Comparison of ENCODE assay signal across 13 cellular contexts in the genomic region with DNA sequence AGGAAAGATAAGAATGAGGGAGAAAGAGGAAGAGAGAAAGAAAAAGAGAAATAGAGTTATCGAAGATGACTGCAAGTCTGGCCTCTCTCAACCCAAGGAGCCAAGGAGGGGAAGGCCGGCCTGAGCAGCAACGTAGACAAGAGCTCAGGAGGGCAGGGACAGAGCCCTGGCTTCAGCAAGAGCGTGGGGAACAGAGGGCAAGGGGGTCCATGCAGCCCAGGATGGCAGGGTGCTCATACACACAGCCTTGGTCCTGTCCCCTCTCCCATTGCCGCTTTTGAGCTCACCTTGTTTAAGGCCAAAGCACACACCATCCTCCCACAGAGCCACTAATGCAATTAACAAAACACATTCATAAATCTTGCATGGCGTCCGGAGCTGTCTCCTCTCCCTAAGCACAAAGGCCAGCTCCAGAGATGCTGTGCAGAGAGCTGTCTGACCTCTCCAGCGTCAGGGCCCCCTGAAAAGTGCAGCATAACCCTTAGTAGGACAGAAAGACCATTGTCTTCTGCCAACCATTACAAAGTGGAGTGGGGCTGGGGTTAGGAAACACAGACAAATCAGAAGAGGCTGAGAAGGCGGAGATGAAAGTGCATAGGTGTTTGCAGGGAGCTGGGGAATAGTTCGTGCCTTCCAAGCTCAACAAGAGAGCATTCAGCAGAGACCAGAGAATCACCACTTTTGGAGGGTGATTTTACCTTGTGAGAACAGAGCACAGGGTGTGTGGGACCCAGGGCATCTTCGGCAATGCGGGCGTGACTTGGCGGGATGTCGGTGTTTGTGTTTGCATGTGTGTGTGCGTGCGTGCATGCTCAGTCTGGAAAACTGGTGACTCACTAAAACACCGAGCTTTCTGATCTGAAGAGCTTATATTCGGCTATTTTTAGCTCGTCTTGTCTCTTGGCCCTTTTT. TPM values are rescaled to one million over a fixed set of nuclear protein-coding genes. Genes with fewer than 3 reads are reported as not detected.
DNase-seq lines count a peak whose midpoint lies in the region; ATAC-seq and TF ChIP-seq lines count a peak whose summit lies in the region.
"Had no signal": no experiment of that assay in that cellular context is flagged by ENCODE, and none has a peak within 500 bp of the region (broad histone marks: within the 10 kb centered on the region; RNA-seq: fewer than 3 reads in every experiment).

No MANE protein-coding gene starts in this region.

- intact Hi-C loops in esophagus squamous epithelium (cut with DNase I) = no loop called here

- H3K9me3 Mint-ChIP-seq in CD8-positive, alpha-beta memory T cell = no peaks in the 10 kb centered on the region
- no peaks in the 10 kb centered on the region for H3K9me3 Mint-ChIP-seq in natural killer cell treated with Interleukin-12 subunit alpha and Interleukin-12 subunit beta and Interleukin-15 and Interleukin-18, amount 100 ng/mL, for 72 hours

- TF ChIP-seq CTCF in esophagus squamous epithelium (IDR thresholded peaks at IDR 0.05) = no peak

- H3K4me3 Mint-ChIP-seq in CD8-positive, alpha-beta memory T cell = peak overlapping the region in 3 of 7 donors; percentile 23 to 82 (median 63)
- H3K4me3 Mint-ChIP-seq in natural killer cell treated with Interleukin-12 subunit alpha and Interleukin-12 subunit beta and Interleukin-15 and Interleukin-18, amount 100 ng/mL, for 72 hours = no peak overlapping the region
- H3K4me3 Mint-ChIP-seq: activated CD8-positive, alpha-beta memory T cell treated with anti-CD3 and anti-CD28 coated beads, Interleukin-2, amount 10 ng/mL, durations not matched to agents 7 days and 5 days had no signal

- 52 to 66% methylated on average over 11 to 20 of the region's 20 CpGs for WGBS in esophagus squamous epithelium, 2 donors

- DNase-seq in Daoy (ENCODE audit: low read depth) = peak; percentile 34
- DNase-seq in SHP77 (lab: John Stamatoyannopoulos, UW) = peak; percentile 37 to 57
- DNase-seq in esophagus squamous epithelium (lab: John Stamatoyannopoulos, UW) = no peak
- no peak for DNase-seq in CD8-positive, alpha-beta memory T cell
- DNase-seq in natural killer cell treated with Interleukin-12 subunit alpha and Interleukin-12 subunit beta and Interleukin-15 and Interleukin-18, amount 100 ng/mL, for 72 hours (ENCODE audit: low spot score) = no peak
- DNase-seq: activated CD8-positive, alpha-beta memory T cell treated with anti-CD3 and anti-CD28 coated beads, Interleukin-2, amount 10 ng/mL, durations not matched to agents 7 days and 5 days; colonic mucosa; DMS79 treated with DMSO at 0.1 percent for 48 hours; upper lobe of left lung had no signal

- H3K36me3 Mint-ChIP-seq in CD8-positive, alpha-beta memory T cell = peaks cover 0 to 6% (median 1%) of the 10 kb centered on the region in 3 donors
- H3K36me3 Mint-ChIP-seq in natural killer cell treated with Interleukin-12 subunit alpha and Interleukin-12 subunit beta and Interleukin-15 and Interleukin-18, amount 100 ng/mL, for 72 hours = no peaks in the 10 kb centered on the region

- H3K4me1 Mint-ChIP-seq in CD8-positive, alpha-beta memory T cell = peaks cover 12 to 20% (median 17%) of the 10 kb centered on the region in 3 donors
- peaks cover 10 to 16% of the 10 kb centered on the region in 2 donors for H3K4me1 Mint-ChIP-seq in natural killer cell treated with Interleukin-12 subunit alpha and Interleukin-12 subunit beta and Interleukin-15 and Interleukin-18, amount 100 ng/mL, for 72 hours (ENCODE audit: low read depth in 2 of 2)

- CTCF ChIA-PET in CD8-positive, alpha-beta memory T cell (lab: Charles Lee) = interaction anchor here (0.9 to 5.1 kb wide), 2 partner anchors 9 to 35 kb away, joined by 3 to 31 read pairs; no protein-coding TSS in a partner anchor

- no peak for TF ChIP-seq POLR2A in esophagus squamous epithelium (IDR thresholded peaks at IDR 0.05)

- POLR2A ChIA-PET in CD8-positive, alpha-beta memory T cell (lab: Charles Lee) = interaction anchor here (1.0 kb wide), 1 partner anchor 10 kb away, joined by 3 read pairs; no protein-coding TSS in a partner anchor

- H3K4me3 ChIP-seq in esophagus squamous epithelium (no peak overlapping the region), rectal smooth muscle tissue (ENCODE audit: low read length) (peak overlapping the region; percentile 11)
- H3K4me3 ChIP-seq in CD8-positive, alpha-beta memory T cell (ENCODE audit: low read length) = no peak overlapping the region
- H3K4me3 ChIP-seq: colonic mucosa, upper lobe of left lung had no signal

- H3K27ac Mint-ChIP-seq in CD8-positive, alpha-beta memory T cell = peak overlapping the region in 1 of 8 donors; percentile 3
- peak overlapping the region in 1 of 2 donors; percentile 1 for H3K27ac Mint-ChIP-seq in natural killer cell treated with Interleukin-12 subunit alpha and Interleukin-12 subunit beta and Interleukin-15 and Interleukin-18, amount 100 ng/mL, for 72 hours
- H3K27ac Mint-ChIP-seq: activated CD8-positive, alpha-beta memory T cell treated with anti-CD3 and anti-CD28 coated beads, Interleukin-2, amount 10 ng/mL, durations not matched to agents 7 days and 5 days had no signal

- H3K27me3 Mint-ChIP-seq in CD8-positive, alpha-beta memory T cell = no peaks in the 10 kb centered on the region
- peaks cover 5 to 9% of the 10 kb centered on the region in 2 donors for H3K27me3 Mint-ChIP-seq in natural killer cell treated with Interleukin-12 subunit alpha and Interleukin-12 subunit beta and Interleukin-15 and Interleukin-18, amount 100 ng/mL, for 72 hours
- H3K27me3 Mint-ChIP-seq: activated CD8-positive, alpha-beta memory T cell treated with anti-CD3 and anti-CD28 coated beads, Interleukin-2, amount 10 ng/mL, durations not matched to agents 7 days and 5 days had no signal

- no peaks in the 10 kb centered on the region for H3K9me3 ChIP-seq in esophagus squamous epithelium
- H3K9me3 ChIP-seq in CD8-positive, alpha-beta memory T cell (ENCODE audit: low read length) = no peaks in the 10 kb centered on the region
- H3K9me3 ChIP-seq: colonic mucosa, neutrophil, upper lobe of left lung had no signal

- H3K27me3 ChIP-seq in esophagus squamous epithelium (peaks cover 0 to 9% (median 0%) of the 10 kb centered on the region in 4 donors), rectal smooth muscle tissue (ENCODE audit: control insufficient read depth, insufficient read depth, low read length) (no peaks in the 10 kb centered on the region)
- no peaks in the 10 kb centered on the region for H3K27me3 ChIP-seq in CD8-positive, alpha-beta memory T cell (ENCODE audit: insufficient read depth, low read length, poor library complexity, severe bottlenecking)
- H3K27me3 ChIP-seq: colonic mucosa, upper lobe of left lung had no signal

- H3K36me3 ChIP-seq in esophagus squamous epithelium (no peaks in the 10 kb centered on the region), rectal smooth muscle tissue (ENCODE audit: control insufficient read depth, insufficient read depth, low read length) (no peaks in the 10 kb centered on the region)
- H3K36me3 ChIP-seq in CD8-positive, alpha-beta memory T cell (ENCODE audit: insufficient read depth, low read length) = no peaks in the 10 kb centered on the region
- H3K36me3 ChIP-seq: colonic mucosa, neutrophil, upper lobe of left lung had no signal

- ATAC-seq in GM21381 (IDR thresholded peaks at IDR 0.05; ENCODE audit: unreplicated experiment) = no peak
- no peak for ATAC-seq in natural killer cell treated with Interleukin-12 subunit alpha and Interleukin-12 subunit beta and Interleukin-15 and Interleukin-18, amount 100 ng/mL, for 72 hours
- ATAC-seq in HG03196 (IDR thresholded peaks at IDR 0.05; ENCODE audit: unreplicated experiment) = no peak
- ATAC-seq: activated CD8-positive, alpha-beta memory T cell treated with anti-CD3 and anti-CD28 coated beads, Interleukin-2, amount 10 ng/mL, durations not matched to agents 7 days and 5 days had no signal

- peaks cover 13 to 84% (median 37%) of the 10 kb centered on the region in 3 donors for H3K4me1 ChIP-seq in esophagus squamous epithelium
- peaks cover 67% of the 10 kb centered on the region for H3K4me1 ChIP-seq in rectal smooth muscle tissue (ENCODE audit: control insufficient read depth, insufficient read depth, low read length)
- peaks cover 17% of the 10 kb centered on the region for H3K4me1 ChIP-seq in CD8-positive, alpha-beta memory T cell (ENCODE audit: insufficient read depth, low read length)
- H3K4me1 ChIP-seq: colonic mucosa had no signal

- H3K9ac ChIP-seq in rectal smooth muscle tissue (ENCODE audit: low read length) = no peak overlapping the region

- peak overlapping the region in 3 of 4 donors; percentile 70 to 92 (median 74) for H3K27ac ChIP-seq in esophagus squamous epithelium
- peak overlapping the region; percentile 87 for H3K27ac ChIP-seq in rectal smooth muscle tissue (ENCODE audit: low read depth, low read length)
- no peak overlapping the region for H3K27ac ChIP-seq in CD8-positive, alpha-beta memory T cell (ENCODE audit: low read depth, low read length)
- H3K27ac ChIP-seq: neutrophil, upper lobe of left lung had no signal

RNA-seq across cellular contexts. Expression of a gene that starts 28.2 kb away (rescaled TPM):
- 53.9 and 61.8 TPM in 2 replicates for total RNA-seq in Daoy (2014; rRNA removed; shearing (Covaris generic))
- 10 to 100 TPM in 2 of 4 donors, 1 to 10 TPM in 2; 1.6 to 21.4 (median 7.9) TPM for total RNA-seq in esophagus squamous epithelium
- total RNA-seq in CD8-positive, alpha-beta memory T cell = 10 to 100 TPM; 12.5 to 14.8 TPM
- 4.9 TPM for polyA plus RNA-seq in CD8-positive, alpha-beta memory T cell
- 1 to 10 TPM; 2.9 to 5.7 TPM for total RNA-seq in natural killer cell treated with Interleukin-12 subunit alpha and Interleukin-12 subunit beta and Interleukin-15 and Interleukin-18, amount 100 ng/mL, for 72 hours

Comparison
In these comparisons a context has a peak if more than half of its experiments do, and no peak if none do; other contexts are left out.
1. DNase-seq: peak in Daoy (single experiment) and SHP77 (2 of 2); none in esophagus squamous epithelium (single experiment), CD8-positive, alpha-beta memory T cell (0 of 5) and natural killer cell treated with Interleukin-12 subunit alpha and Interleukin-12 subunit beta and Interleukin-15 and Interleukin-18, amount 100 ng/mL, for 72 hours (single experiment).